ENCODE assay signal across 24 cellular contexts in genomic region chr7:110909102-110909501, GRCh38.
"Had no signal": no experiment of that assay in that cellular context is flagged by ENCODE, and none has a peak within 500 bp of the region (broad histone marks: within the 10 kb centered on the region; RNA-seq: fewer than 3 reads in every experiment).

No MANE protein-coding gene starts in this region.

- H3K27ac ChIP-seq: heart right ventricle, lower lobe of right lung, thyroid gland, upper lobe of right lung had no signal

- ATAC-seq: activated T-cell treated with anti-CD3 and anti-CD28 coated beads, Interleukin-2, amount 50 U/mL, for 72 hours; heart right ventricle; left cardiac atrium; T-helper 17 cell; upper lobe of right lung had no signal

- H3K27me3 ChIP-seq: heart right ventricle, thyroid gland, upper lobe of right lung had no signal

- H3K36me3 ChIP-seq: heart right ventricle, lower lobe of right lung, thyroid gland, upper lobe of right lung had no signal

- H3K9me3 ChIP-seq: heart right ventricle, lower lobe of right lung, thyroid gland, upper lobe of right lung had no signal

- FAIRE-seq: endometrium had no signal

- DNase-seq: activated CD4-positive, alpha-beta memory T cell treated with anti-CD3 and anti-CD28 coated beads for 36 hours; activated CD4-positive, alpha-beta T cell treated with anti-CD3 and anti-CD28 coated beads for 48 hours; activated effector memory CD4-positive, alpha-beta T cell treated with Interleukin-2 at 50 U/mL for 16 hours; activated naive CD4-positive, alpha-beta T cell treated with anti-CD3 and anti-CD28 coated beads, Interleukin-2, amount 10 ng/mL, durations not matched to agents 7 days and 5 days; activated T-cell treated with anti-CD3 and anti-CD28 coated beads, Interleukin-2, amount 50 U/mL, for 72 hours; amygdala; effector CD4-positive, alpha-beta T cell; erythroblast; foreskin fibroblast; heart right ventricle; islet precursor cell; left cardiac atrium; lower lobe of right lung; mesendoderm; naive B cell; occipital lobe; posterior cingulate gyrus; retina; stimulated activated CD4-positive, alpha-beta T cell treated with anti-CD3 and anti-CD28 coated beads, Interleukin-12 subunit alpha, Interleukin-12 subunit beta, amount 100 ng/mL, for 4 hours; substantia nigra; T-helper 17 cell; thyroid gland; upper lobe of right lung had no signal

- H3K4me1 ChIP-seq: heart right ventricle, lower lobe of right lung, thyroid gland, upper lobe of right lung had no signal

- H3K4me3 ChIP-seq: heart right ventricle, lower lobe of right lung, thyroid gland, upper lobe of right lung had no signal
